Comparison of ENCODE assay signal across 1 cellular context in genomic region chr21:44718571-44718970, GRCh38.
TF ChIP-seq lines count a peak whose summit lies in the region.

No MANE protein-coding gene starts in this region.

TF ChIP-seq in K562, 482 proteins besides CTCF, POLR2A, EP300 and RAD21:
- TF ChIP-seq DMBX1 (CRISPR knock-in tag; IDR thresholded peaks at IDR 0.05; ENCODE audit: borderline replicate concordance) (no peak), BRD4 (IDR thresholded peaks at IDR 0.05) (no peak)
